7 cellular contexts compared by ENCODE assay signal in the genomic region with DNA sequence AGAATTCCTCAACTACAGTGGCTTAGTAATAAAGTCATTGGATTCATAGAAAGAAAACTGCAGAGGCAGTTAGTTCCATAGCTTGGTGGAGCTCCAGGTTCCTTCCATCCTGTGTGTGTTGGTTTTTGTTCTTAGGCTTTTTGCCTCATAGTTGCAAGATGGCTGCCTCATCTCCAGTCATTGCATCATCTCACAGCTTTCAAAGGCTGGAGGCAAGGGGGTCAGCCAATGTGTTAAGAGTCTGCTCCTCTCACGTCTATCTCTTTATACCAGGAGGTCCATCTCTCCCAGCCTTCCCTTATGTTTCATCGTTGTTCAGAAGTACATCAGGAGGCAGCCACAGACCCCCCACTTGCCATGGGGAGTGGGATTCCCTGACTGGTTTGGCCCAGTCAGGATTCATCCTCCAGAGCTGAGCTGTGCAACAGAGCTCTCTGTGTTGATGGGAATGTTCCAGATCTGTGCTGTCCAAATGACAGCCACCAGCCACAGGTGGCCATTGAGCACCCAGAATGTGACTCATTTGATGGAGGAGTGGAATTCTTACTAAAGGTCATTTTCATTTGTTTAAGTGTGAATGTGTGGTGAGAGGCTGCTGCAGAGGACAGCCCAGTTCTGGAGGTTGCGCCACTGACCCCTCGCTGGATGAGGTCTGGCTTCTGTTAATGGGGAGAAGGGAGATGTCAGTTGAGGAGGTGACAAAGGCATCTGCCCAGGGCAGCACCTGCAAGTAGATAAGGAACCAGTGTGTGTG. TPM values are rescaled to one million over a fixed set of nuclear protein-coding genes. Genes with fewer than 3 reads are reported as not detected.
"Had no signal": no experiment of that assay in that cellular context is flagged by ENCODE, and none has a peak within 500 bp of the region (broad histone marks: within the 10 kb centered on the region; RNA-seq: fewer than 3 reads in every experiment).

No MANE protein-coding gene starts in this region.

RNA-seq across cellular contexts. Expression of gene KCNJ12, which starts 39.4 kb away (rescaled TPM):
- total RNA-seq: activated CD4-positive, alpha-beta memory T cell treated with anti-CD3 and anti-CD28 coated beads for 36 hours; activated CD4-positive, alpha-beta T cell treated with anti-CD3 and anti-CD28 coated beads, Interleukin-2, amount 10 ng/mL, durations not matched to agents 24 days and 14 days; activated CD8-positive, alpha-beta memory T cell treated with anti-CD3 and anti-CD28 coated beads for 36 hours; activated naive CD4-positive, alpha-beta T cell treated with anti-CD3 and anti-CD28 coated beads, Interleukin-2, amount 50 U/mL, for 72 hours; activated T-helper 2 cell treated with anti-CD3 and anti-CD28 coated beads, Interferon-gamma antibody, Interleukin-2, Interleukin-4, amounts not matched to agents 10 μg/mL and 5 μg/mL and 100 μg/mL, durations not matched to agents 14 hours and 24 hours and 36 hours; esophagus mucosa; lung microvascular endothelial cell had no signal
